In the genomic region with DNA sequence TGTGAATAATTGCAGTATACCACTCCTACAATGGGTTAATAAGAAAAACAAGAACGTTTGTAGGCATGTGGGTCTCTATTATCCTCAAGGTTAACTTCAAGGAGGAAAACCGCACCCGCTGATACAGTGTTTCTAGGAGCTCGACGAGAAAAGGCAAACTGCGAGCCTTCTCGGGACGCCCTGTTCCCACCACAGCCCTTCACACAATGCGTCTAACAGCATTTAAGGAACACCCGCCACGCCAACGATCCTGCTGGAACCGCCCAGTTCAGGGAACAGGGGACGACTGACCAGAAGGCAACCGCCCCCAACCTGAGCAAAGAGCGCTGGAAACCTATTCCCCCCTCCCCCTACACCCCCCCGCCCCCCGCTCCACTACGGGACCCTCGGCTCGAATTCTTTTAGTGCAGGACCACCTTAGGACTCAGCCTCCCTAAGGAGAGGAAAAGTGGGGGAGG, we compare ENCODE assay signal across 8 cellular contexts. TPM values are rescaled to one million over a fixed set of nuclear protein-coding genes. Genes with fewer than 3 reads are reported as not detected.
DNase-seq lines count a peak whose midpoint lies in the region; ATAC-seq and TF ChIP-seq lines count a peak whose summit lies in the region.

No MANE protein-coding gene starts in this region.

- peaks cover 10% of the 10 kb centered on the region for H4K20me1 ChIP-seq in PC-3 (ENCODE audit: low read length)

- peak overlapping the region; percentile 95 for H3K9ac ChIP-seq in PC-3 (ENCODE audit: low read length)
- H3K9ac ChIP-seq in skeletal muscle satellite cell (ENCODE audit: low read depth, low read length), result peak overlapping the region; percentile 99

- peak overlapping the region; percentile 89 for H2AFZ ChIP-seq in PC-3 (ENCODE audit: low read length)

- no peaks in the 10 kb centered on the region for H3F3A ChIP-seq in PC-3 (ENCODE audit: low read length, unreplicated experiment)

- POLR2A ChIA-PET in PC-3 (lab: Charles Lee; ENCODE audit: unreplicated experiment), result interaction anchor here (0.6 to 0.8 kb wide), 3 partner anchors 16 to 197 kb away, joined by 3 to 14 read pairs (median 5); no protein-coding TSS in a partner anchor

- TF ChIP-seq POLR2A in body of pancreas (IDR thresholded peaks at IDR 0.05), result peak in 2 of 3 donors; percentile 58 to 68

- H3K9me3 ChIP-seq in PC-3 (ENCODE audit: low read length) (no peaks in the 10 kb centered on the region), body of pancreas (no peaks in the 10 kb centered on the region), skeletal muscle satellite cell (replicated peaks; ENCODE audit: low read length) (no peaks in the 10 kb centered on the region)

- intact Hi-C loops in PC-3 (cut with micrococcal nuclease) (loop anchor here (1.0 to 2.0 kb wide), 2 partner anchors 22 kb away; no protein-coding TSS in a partner anchor), body of pancreas (cut with DNase I) (no loop called here)

- DNase-seq in SHP77 (lab: John Stamatoyannopoulos, UW) (peak; percentile 2 to 40), SHP77 treated with DMSO at 0.1 percent for 48 hours (lab: John Stamatoyannopoulos, UW) (no peak), PC-3 (peak; percentile 54), body of pancreas (peak; percentile 70 to 85 (median 79)), iPS-NIHi11 (ENCODE audit: low spot score) (peak; percentile 66)

- peaks cover 14% of the 10 kb centered on the region for H3K79me2 ChIP-seq in PC-3 (ENCODE audit: low read length)

- TF ChIP-seq CTCF in PC-3 (conservative IDR thresholded peaks at IDR 0.05; ENCODE audit: low read depth, low read length) (no peak), body of pancreas (IDR thresholded peaks at IDR 0.05) (no peak)

- WGBS in body of pancreas, 2 donors, result 1% methylated on average over 15 to 18 of the region's 21 CpGs

- no TSS peak for BruUV-seq in PC-3 (replicated peaks; lab: Mats Ljungman, UMichigan)

- no peak overlapping the region for H3K27ac ChIP-seq in PC-3 (ENCODE audit: low read length)
- H3K27ac ChIP-seq in body of pancreas, result peak overlapping the region in 3 of 4 donors; percentile 90 to 96 (median 91)

- H3K4me3 ChIP-seq in PC-3 (ENCODE audit: low read length), result peak overlapping the region; percentile 83
- peak overlapping the region; percentile 81 to 94 for H3K4me3 ChIP-seq in body of pancreas
- peak overlapping the region; percentile 96 for H3K4me3 ChIP-seq in skeletal muscle satellite cell (ENCODE audit: low read length)

- peak overlapping the region; percentile 86 for H3K4me2 ChIP-seq in PC-3 (ENCODE audit: low read length)
- H3K4me2 ChIP-seq in skeletal muscle satellite cell (ENCODE audit: low read length), result peak overlapping the region; percentile 100

- no peaks in the 10 kb centered on the region for H3K9me2 ChIP-seq in PC-3 (replicated peaks; ENCODE audit: low read length)

- ATAC-seq in PC-3 (peak; percentile 48), body of pancreas (peak; percentile 54), HG02763 (IDR thresholded peaks at IDR 0.05; ENCODE audit: unreplicated experiment) (no peak), GM21390 (IDR thresholded peaks at IDR 0.05; ENCODE audit: unreplicated experiment) (no peak)

- CTCF ChIA-PET in PC-3 (lab: Charles Lee), result interaction anchor here (1.2 kb wide), 1 partner anchor 21 kb away, joined by 6 read pairs; no protein-coding TSS in a partner anchor

- peaks cover 13% of the 10 kb centered on the region for H3K4me1 ChIP-seq in PC-3 (ENCODE audit: insufficient read depth, low read length)
- peaks cover 24% of the 10 kb centered on the region for H3K4me1 ChIP-seq in body of pancreas
- H3K4me1 ChIP-seq in skeletal muscle satellite cell (ENCODE audit: control insufficient read depth, insufficient read depth, low read length), result peaks cover 14% of the 10 kb centered on the region

- no peaks in the 10 kb centered on the region for H3K27me3 ChIP-seq in PC-3 (ENCODE audit: low read length)
- no peaks in the 10 kb centered on the region for H3K27me3 ChIP-seq in body of pancreas
- no peaks in the 10 kb centered on the region for H3K27me3 ChIP-seq in skeletal muscle satellite cell (ENCODE audit: control insufficient read depth, insufficient read depth, low read length)

- H3K36me3 ChIP-seq in PC-3 (ENCODE audit: low read depth, low read length) (peaks cover 9% of the 10 kb centered on the region), body of pancreas (replicated peaks in 1 of 2; ENCODE audit: insufficient read depth in 1 of 2, low read depth in 2 of 2) (no peaks in the 10 kb centered on the region), skeletal muscle satellite cell (ENCODE audit: insufficient read depth, low read length) (peaks cover 19% of the 10 kb centered on the region)

RNA-seq across cellular contexts. Expression of a gene that starts 0.7 kb away (rescaled TPM):
- total RNA-seq in PC-3 (2014; rRNA removed) (4,758 and 5,246 TPM in 2 replicates), body of pancreas (100 to 1,000 TPM; 672 to 866 TPM)
- 4,947 and 6,455 TPM in 2 replicates for total RNA-seq in skeletal muscle satellite cell (2012; rRNA removed)

RNA-seq across cellular contexts. Expression of a gene that starts 23.9 kb away (rescaled TPM):
- 2.0 and 4.0 TPM in 2 replicates for total RNA-seq in PC-3 (2014; rRNA removed)
- total RNA-seq in body of pancreas, result 1 to 10 TPM in 1 of 2 donors, under 1 TPM in 1; 0.52 to 5.3 TPM
- total RNA-seq in skeletal muscle satellite cell (2012; rRNA removed), result 18.8 and 22.9 TPM in 2 replicates

Comparison
In these comparisons a context has a peak if more than half of its experiments do, and no peak if none do; other contexts are left out.
1. ATAC-seq: peak in PC-3 (single experiment) and body of pancreas (single experiment); none in HG02763 (single experiment) and GM21390 (single experiment).
2. Peak in every context shown above with its lines, with median percentiles within 50 percentile points of each other: H3K4me3 ChIP-seq.